ENCODE assay signal across 18 cellular contexts in genomic region chr17:80382446-80382845, GRCh38.
"Had no signal": no experiment of that assay in that cellular context is flagged by ENCODE, and none has a peak within 500 bp of the region (broad histone marks: within the 10 kb centered on the region; RNA-seq: fewer than 3 reads in every experiment).

No MANE protein-coding gene starts in this region.

- DNase-seq: activated CD4-positive, alpha-beta T cell treated with anti-CD3 and anti-CD28 coated beads for 1 hour; activated CD4-positive, alpha-beta T cell treated with anti-CD3 and anti-CD28 coated beads, Interleukin-2, amount 50 U/mL, for 4 hours; aorta; brain microvascular endothelial cell; cortex of kidney; heart left ventricle; kidney; midbrain; nephron progenitor cell; nucleus accumbens; posterior cingulate gyrus; stimulated activated naive CD4-positive, alpha-beta T cell treated with Interleukin-2 at 50 U/mL for 16 hours; T-helper 2 cell; WERI-Rb-1 had no signal

- H3K4me1 ChIP-seq: esophagus muscularis mucosa, gastroesophageal sphincter, heart left ventricle, tibial artery had no signal

- H3K27ac ChIP-seq: brain microvascular endothelial cell, esophagus muscularis mucosa, gastroesophageal sphincter, heart left ventricle, tibial artery, WERI-Rb-1 had no signal

- H3K27ac Mint-ChIP-seq: nephron progenitor cell had no signal

- H3K27me3 ChIP-seq: brain microvascular endothelial cell, esophagus muscularis mucosa, gastroesophageal sphincter, heart left ventricle, tibial artery had no signal

- H3K9me3 ChIP-seq: esophagus muscularis mucosa, gastroesophageal sphincter, heart left ventricle, tibial artery had no signal

- H3K9me3 Mint-ChIP-seq: nephron progenitor cell had no signal

- H3K4me3 Mint-ChIP-seq: nephron progenitor cell had no signal

- ATAC-seq: gastroesophageal sphincter, heart left ventricle, left lobe of liver had no signal

- H3K4me3 ChIP-seq: esophagus muscularis mucosa, gastroesophageal sphincter, heart left ventricle, tibial artery had no signal
